Comparison of ENCODE assay signal across 8 cellular contexts in the genomic region with DNA sequence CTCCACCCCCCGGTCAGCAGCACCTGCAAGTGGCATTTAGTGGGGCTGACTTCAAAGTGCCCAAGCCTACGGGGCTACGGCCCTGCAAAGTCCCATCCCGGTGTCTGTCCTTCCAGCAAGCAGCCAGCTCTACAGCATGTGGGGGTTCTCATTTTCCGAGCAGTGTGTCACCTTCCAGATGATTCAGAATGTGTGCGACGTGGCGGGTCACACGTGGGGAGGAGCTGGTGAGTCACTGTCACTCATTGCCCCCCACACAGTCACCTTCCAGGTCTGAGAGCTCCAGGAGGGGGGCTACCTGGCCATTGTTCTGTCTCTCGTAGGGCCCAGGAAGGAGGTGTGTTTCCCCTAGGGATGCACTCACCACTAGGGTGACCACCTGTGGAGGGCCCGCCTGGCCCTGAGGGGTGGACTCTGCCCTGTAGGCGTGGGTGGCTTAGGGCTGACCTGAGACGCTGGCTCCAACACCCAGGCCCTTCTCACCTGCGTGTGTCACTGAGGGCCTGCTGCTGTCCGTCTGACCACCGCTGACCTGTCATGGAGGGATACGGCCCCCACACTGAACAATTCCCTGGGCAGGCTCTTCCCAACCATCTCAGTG.
A peak's percentile ranks its signal among the peaks of the same experiment; 100 is the strongest.
DNase-seq lines count a peak whose midpoint lies in the region; ATAC-seq, FAIRE-seq and TF ChIP-seq lines count a peak whose summit lies in the region.

No MANE protein-coding gene starts in this region.

- H3K27me3 Mint-ChIP-seq in neural progenitor cell (ENCODE audit: insufficient read depth, low read depth) = peaks cover 4% of the 10 kb centered on the region

- no peak overlapping the region for H3K4me3 Mint-ChIP-seq in neural progenitor cell

- no peak overlapping the region for H2AFZ ChIP-seq in neural progenitor cell (replicated peaks)

- peaks cover 11% of the 10 kb centered on the region for H3K4me1 Mint-ChIP-seq in neural progenitor cell

- H3K27ac ChIP-seq in BLaER1 (peak overlapping the region; percentile 76; the same call in 1 of the 2 replicates), small intestine (ENCODE audit: low read depth in 1 of 2, low read length in 1 of 2) (peak overlapping the region; percentile 5 to 68), neural progenitor cell (no peak overlapping the region)

- no peaks in the 10 kb centered on the region for H3F3A ChIP-seq in neural progenitor cell (ENCODE audit: low read depth)

- peaks cover 52% of the 10 kb centered on the region for H3K79me2 ChIP-seq in neural progenitor cell (ENCODE audit: low read depth)

- no peak overlapping the region for H3K27ac Mint-ChIP-seq in neural progenitor cell

- H3K4me1 ChIP-seq in BLaER1 (peaks cover 82% of the 10 kb centered on the region), small intestine (ENCODE audit: control insufficient read depth in 2 of 2, insufficient read depth in 1 of 2, low read depth in 1 of 2, low read length in 1 of 2) (peaks cover 0 to 11% of the 10 kb centered on the region in 2 donors), neural progenitor cell (no peaks in the 10 kb centered on the region)

- FAIRE-seq in small intestine (lab: Jason Lieb, UNC) = no peak

- H3K9me3 ChIP-seq in BLaER1 (no peaks in the 10 kb centered on the region), small intestine (ENCODE audit: control insufficient read depth, low read depth) (no peaks in the 10 kb centered on the region), neural progenitor cell (ENCODE audit: low read depth) (no peaks in the 10 kb centered on the region)

- no peak for TF ChIP-seq CTCF in neural progenitor cell (IDR thresholded peaks at IDR 0.05)

- H3K9ac ChIP-seq in BLaER1 = no peak overlapping the region
- H3K9ac ChIP-seq in neural progenitor cell = no peak overlapping the region

- no peaks in the 10 kb centered on the region for H3K36me3 Mint-ChIP-seq in neural progenitor cell

- peak in 3 of 5 donors; percentile 38 to 55 (median 42) for DNase-seq in T-helper 1 cell
- peak; percentile 92 for DNase-seq in activated effector memory CD4-positive, alpha-beta T cell treated with anti-CD3 and anti-CD28 coated beads, Interleukin-2, amount 50 U/mL, for 16 hours
- no peak for DNase-seq in small intestine
- DNase-seq in NCI-H510A (lab: John Stamatoyannopoulos, UW) = no peak
- DNase-seq in NCI-H2227 treated with DMSO at 0.1 percent for 48 hours (lab: John Stamatoyannopoulos, UW) = no peak
- no peak for DNase-seq in neural progenitor cell (ENCODE audit: low spot score)

- H3K36me3 ChIP-seq in BLaER1 (peaks cover 36% of the 10 kb centered on the region; the same call in 1 of the 2 replicates), small intestine (ENCODE audit: control insufficient read depth in 2 of 2, insufficient read depth in 2 of 2, low read length in 2 of 2) (no peaks in the 10 kb centered on the region), neural progenitor cell (no peaks in the 10 kb centered on the region)

- WGBS in small intestine, 3 donors = 77 to 85% (median 82%) methylated on average over 17 of the region's 17 CpGs

- no peaks in the 10 kb centered on the region for H3K9me3 Mint-ChIP-seq in neural progenitor cell

- H4K20me1 ChIP-seq in BLaER1 (peaks cover 100% of the 10 kb centered on the region), neural progenitor cell (ENCODE audit: low read depth) (peaks cover 23% of the 10 kb centered on the region)

- H3K4me3 ChIP-seq in BLaER1 (no peak overlapping the region), small intestine (ENCODE audit: low read depth in 1 of 2, low read length in 2 of 2) (no peak overlapping the region), neural progenitor cell (no peak overlapping the region)

- H3K27me3 ChIP-seq in BLaER1 = no peaks in the 10 kb centered on the region
- H3K27me3 ChIP-seq in small intestine (ENCODE audit: control insufficient read depth in 2 of 2, insufficient read depth in 2 of 2, low read length in 2 of 2) = no peaks in the 10 kb centered on the region
- H3K27me3 ChIP-seq in neural progenitor cell = no peaks in the 10 kb centered on the region

- H3K4me2 ChIP-seq in BLaER1 = peak overlapping the region; percentile 90
- H3K4me2 ChIP-seq in neural progenitor cell = no peak overlapping the region

- no peak for ATAC-seq in HG03571 (IDR thresholded peaks at IDR 0.05; ENCODE audit: unreplicated experiment)

Comparison
In these comparisons a context has a peak if more than half of its experiments do, and no peak if none do; other contexts are left out.
1. DNase-seq: peak in T-helper 1 cell (3 of 5) and activated effector memory CD4-positive, alpha-beta T cell treated with anti-CD3 and anti-CD28 coated beads, Interleukin-2, amount 50 U/mL, for 16 hours (single experiment); none in small intestine (single experiment), NCI-H510A (single experiment), NCI-H2227 treated with DMSO at 0.1 percent for 48 hours (single experiment) and neural progenitor cell (single experiment).